8 cellular contexts compared by ENCODE assay signal in the genomic region with DNA sequence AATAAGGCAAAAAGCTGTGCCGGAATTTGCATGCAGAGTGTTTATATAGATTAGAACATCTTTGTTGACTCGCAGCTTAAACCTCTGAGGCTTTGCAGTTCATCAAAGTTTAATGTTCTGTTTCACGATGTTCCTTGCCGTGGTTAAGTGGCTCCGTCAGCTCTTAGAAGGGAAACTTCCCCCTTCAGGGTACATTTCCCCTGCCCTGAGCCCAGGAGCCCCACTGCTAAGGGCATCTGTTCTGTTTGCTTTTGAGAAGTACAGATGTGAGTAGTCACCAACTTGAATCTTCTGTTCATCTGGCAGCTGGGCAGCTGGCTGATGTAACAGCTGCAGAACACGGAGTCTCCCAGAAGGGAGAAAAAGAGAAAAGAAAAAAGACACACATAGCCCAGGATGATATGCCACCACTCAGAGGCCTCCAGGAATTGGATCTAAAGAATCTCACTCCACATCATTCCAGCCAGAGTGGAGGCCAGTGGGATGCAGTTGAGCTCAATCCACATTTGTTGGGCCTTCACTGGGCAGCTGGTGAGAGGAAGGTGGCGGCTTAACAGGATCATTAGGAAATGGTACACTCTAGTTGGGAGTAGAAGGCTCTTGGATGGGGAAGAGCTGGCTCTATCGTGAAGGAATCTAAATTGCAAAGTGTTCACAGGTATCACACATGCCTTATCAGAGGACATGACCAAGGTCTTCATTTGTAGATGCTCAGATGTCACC.
A peak's percentile ranks its signal among the peaks of the same experiment; 100 is the strongest.
DNase-seq lines count a peak whose midpoint lies in the region; ATAC-seq, FAIRE-seq and TF ChIP-seq lines count a peak whose summit lies in the region.

No MANE protein-coding gene starts in this region.

- peaks cover 4 to 14% of the 10 kb centered on the region in 2 donors for H3K27me3 Mint-ChIP-seq in natural killer cell treated with Interleukin-12 subunit alpha and Interleukin-12 subunit beta and Interleukin-15 and Interleukin-18, amount 100 ng/mL, for 72 hours
- peaks cover 17 to 42% of the 10 kb centered on the region in 2 donors for H3K27me3 Mint-ChIP-seq in natural killer cell (ENCODE audit: low read depth in 2 of 2)

- no peak for DNase-seq in natural killer cell treated with Interleukin-12 subunit alpha and Interleukin-12 subunit beta and Interleukin-15 and Interleukin-18, amount 100 ng/mL, for 72 hours (ENCODE audit: low spot score)
- DNase-seq in natural killer cell (no peak), heart right ventricle (peak in 1 of 2 donors; percentile 12), suprapubic skin (ENCODE audit: low spot score in 2 of 2) (no peak), NCI-H1436 treated with DMSO at 0.1 percent for 48 hours (lab: John Stamatoyannopoulos, UW) (no peak), epidermal melanocyte (ENCODE audit: insufficient read length, low spot score) (no peak), HTR-8/SVneo (ENCODE audit: insufficient read length, low spot score) (no peak)

- TF ChIP-seq CTCF in natural killer cell (IDR thresholded peaks at IDR 0.05) (no peak), OCI-LY3 (IDR thresholded peaks at IDR 0.05; ENCODE audit: low read depth, low read length) (no peak), heart right ventricle (IDR thresholded peaks at IDR 0.05) (no peak), suprapubic skin (IDR thresholded peaks at IDR 0.05) (no peak)

- H3K36me3 ChIP-seq in OCI-LY3 (replicated peaks; ENCODE audit: low read depth, low read length) = peaks cover 2% of the 10 kb centered on the region
- H3K36me3 ChIP-seq in heart right ventricle = no peaks in the 10 kb centered on the region
- no peaks in the 10 kb centered on the region for H3K36me3 ChIP-seq in suprapubic skin

- H3K36me3 Mint-ChIP-seq in natural killer cell treated with Interleukin-12 subunit alpha and Interleukin-12 subunit beta and Interleukin-15 and Interleukin-18, amount 100 ng/mL, for 72 hours = peaks cover 15% of the 10 kb centered on the region
- H3K36me3 Mint-ChIP-seq in natural killer cell = no peaks in the 10 kb centered on the region

- no peaks in the 10 kb centered on the region for H3K79me2 ChIP-seq in OCI-LY3 (ENCODE audit: low read length)

- H3K4me3 ChIP-seq in OCI-LY3 (ENCODE audit: low read length) (peak overlapping the region; percentile 35; the same call in 1 of the 2 replicates), heart right ventricle (no peak overlapping the region), suprapubic skin (no peak overlapping the region)

- H3K27ac Mint-ChIP-seq in natural killer cell treated with Interleukin-12 subunit alpha and Interleukin-12 subunit beta and Interleukin-15 and Interleukin-18, amount 100 ng/mL, for 72 hours = peak overlapping the region; percentile 48 to 54
- no peak overlapping the region for H3K27ac Mint-ChIP-seq in natural killer cell

- 0 out of 2 replicates have a peak, but pooled peaks cover 3% of the 10 kb centered on the region for H3K9me3 ChIP-seq in OCI-LY3 (ENCODE audit: insufficient read depth, low read length)
- no peaks in the 10 kb centered on the region for H3K9me3 ChIP-seq in heart right ventricle
- H3K9me3 ChIP-seq in suprapubic skin = no peaks in the 10 kb centered on the region

- H3K9me3 Mint-ChIP-seq in natural killer cell treated with Interleukin-12 subunit alpha and Interleukin-12 subunit beta and Interleukin-15 and Interleukin-18, amount 100 ng/mL, for 72 hours = peaks cover 7% of the 10 kb centered on the region
- no peaks in the 10 kb centered on the region for H3K9me3 Mint-ChIP-seq in natural killer cell

- H2AFZ ChIP-seq in OCI-LY3 (ENCODE audit: low read depth, low read length) = no peak overlapping the region

- intact Hi-C loops in natural killer cell (cut with micrococcal nuclease) (no loop called here), heart right ventricle (cut with DNase I) (no loop called here)

- no peaks in the 10 kb centered on the region for H4K20me1 ChIP-seq in OCI-LY3 (ENCODE audit: insufficient read depth, low read length)

- H3K27me3 ChIP-seq in OCI-LY3 (ENCODE audit: low read depth, low read length) (no peaks in the 10 kb centered on the region), heart right ventricle (peaks cover 0 to 3% (median 0%) of the 10 kb centered on the region in 7 donors), suprapubic skin (no peaks in the 10 kb centered on the region)

- FAIRE-seq in HTR-8/SVneo (lab: Jason Lieb, UNC) = no peak

- H3K27ac ChIP-seq in OCI-LY3 (ENCODE audit: low read length) (peak overlapping the region; percentile 99), heart right ventricle (peak overlapping the region in 4 of 10 donors; percentile 6 to 70 (median 36)), suprapubic skin (peak overlapping the region; percentile 72)

- 67 to 69% methylated on average over 8 of the region's 8 CpGs for WGBS in heart right ventricle, 2 donors
- 67% methylated on average over 8 of the region's 8 CpGs for WGBS in suprapubic skin

- TF ChIP-seq POLR2A in suprapubic skin (IDR thresholded peaks at IDR 0.05) = no peak

- H3K4me1 ChIP-seq in OCI-LY3 (ENCODE audit: low read length) (peaks cover 97% of the 10 kb centered on the region), heart right ventricle (peaks cover 0 to 45% (median 0%) of the 10 kb centered on the region in 9 donors), suprapubic skin (peaks cover 24% of the 10 kb centered on the region)

- H3K4me2 ChIP-seq in OCI-LY3 (ENCODE audit: low read length) = peak overlapping the region; percentile 70

- no peak for TF ChIP-seq EP300 in suprapubic skin (IDR thresholded peaks at IDR 0.05)

- peak in 1 of 2 donors; percentile 43 for ATAC-seq in natural killer cell treated with Interleukin-12 subunit alpha and Interleukin-12 subunit beta and Interleukin-15 and Interleukin-18, amount 100 ng/mL, for 72 hours
- ATAC-seq in natural killer cell (no peak), heart right ventricle (peak; percentile 43 to 88 (median 68))

- H3K4me1 Mint-ChIP-seq in natural killer cell treated with Interleukin-12 subunit alpha and Interleukin-12 subunit beta and Interleukin-15 and Interleukin-18, amount 100 ng/mL, for 72 hours (ENCODE audit: low read depth in 2 of 2) = peaks cover 24 to 44% of the 10 kb centered on the region in 2 donors
- peaks cover 9 to 10% of the 10 kb centered on the region in 2 donors for H3K4me1 Mint-ChIP-seq in natural killer cell

- H3K4me3 Mint-ChIP-seq in natural killer cell treated with Interleukin-12 subunit alpha and Interleukin-12 subunit beta and Interleukin-15 and Interleukin-18, amount 100 ng/mL, for 72 hours = peak overlapping the region; percentile 4
- H3K4me3 Mint-ChIP-seq in natural killer cell = no peak overlapping the region

- peak overlapping the region; percentile 80 for H3K9ac ChIP-seq in OCI-LY3 (ENCODE audit: low read length)

Comparison
In these comparisons a context has a peak if more than half of its experiments do, and no peak if none do; other contexts are left out.
1. H3K27ac Mint-ChIP-seq: peak in natural killer cell treated with Interleukin-12 subunit alpha and Interleukin-12 subunit beta and Interleukin-15 and Interleukin-18, amount 100 ng/mL, for 72 hours (2 of 2); none in natural killer cell (0 of 2).
2. ATAC-seq: peak in heart right ventricle (8 of 8); none in natural killer cell (0 of 3).